In the genomic region with DNA sequence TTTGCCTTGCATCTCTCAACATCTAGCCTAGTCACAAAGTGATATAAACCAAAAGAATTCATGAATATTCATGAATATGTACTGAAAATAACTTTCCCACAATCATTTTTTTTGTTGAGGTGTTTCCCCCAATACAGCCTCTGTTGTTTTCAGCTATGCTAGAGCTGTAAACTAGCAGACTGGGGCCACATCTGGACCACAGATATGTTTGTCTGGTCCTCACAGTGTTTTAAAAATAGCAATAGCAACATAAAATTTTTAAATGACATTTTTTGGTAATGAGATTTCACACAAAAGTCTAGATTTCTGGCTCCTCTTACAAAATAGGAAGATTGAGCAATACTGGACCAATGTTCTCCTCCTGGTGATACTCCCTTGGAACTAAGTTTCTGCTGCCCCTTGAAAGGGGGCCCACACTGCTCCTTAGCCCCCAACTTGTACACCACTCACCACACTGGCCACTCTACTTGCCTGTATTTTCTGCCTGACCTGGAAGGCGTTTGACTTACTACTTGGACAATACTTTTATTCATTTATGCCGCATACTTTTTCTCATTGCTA, we compare ENCODE assay signal across 16 cellular contexts.
"Had no signal": no experiment of that assay in that cellular context is flagged by ENCODE, and none has a peak within 500 bp of the region (broad histone marks: within the 10 kb centered on the region; RNA-seq: fewer than 3 reads in every experiment).

No MANE protein-coding gene starts in this region.

- H3K27me3 Mint-ChIP-seq: central memory CD8-positive, alpha-beta T cell had no signal

- H3K4me3 Mint-ChIP-seq: activated naive CD4-positive, alpha-beta T cell treated with anti-CD3 and anti-CD28 coated beads, Interleukin-2, amount 50 U/mL, for 24 hours; activated T-cell treated with anti-CD3 and anti-CD28 coated beads, Interleukin-2, amount 50 U/mL, for 4 hours; brain; central memory CD8-positive, alpha-beta T cell; naive thymus-derived CD8-positive, alpha-beta T cell; stimulated activated memory B cell treated with anti-CD40 and anti-IgM and Interleukin-4, amounts not matched to agents 10 μg/mL and 1 μg/mL and 100 μg/mL, for 72 hours had no signal

- H3K4me1 ChIP-seq: pancreas had no signal

- H3K27ac ChIP-seq: epithelial cell of prostate, pancreas, tibial nerve had no signal

- H3K36me3 ChIP-seq: pancreas, tibial nerve had no signal

- H3K9me3 ChIP-seq: pancreas, tibial nerve had no signal

- H3K27me3 ChIP-seq: pancreas, tibial nerve had no signal

- H3K4me3 ChIP-seq: coronary artery, pancreas, tibial nerve had no signal

- H3K27ac Mint-ChIP-seq: activated naive CD4-positive, alpha-beta T cell treated with anti-CD3 and anti-CD28 coated beads, Interleukin-2, amount 50 U/mL, for 24 hours; brain; stimulated activated memory B cell treated with anti-CD40 and anti-IgM and Interleukin-4, amounts not matched to agents 10 μg/mL and 1 μg/mL and 100 μg/mL, for 72 hours had no signal

- H3K9me3 Mint-ChIP-seq: activated naive CD4-positive, alpha-beta T cell treated with anti-CD3 and anti-CD28 coated beads, Interleukin-2, amount 50 U/mL, for 24 hours; stimulated activated memory B cell treated with anti-CD40 and anti-IgM and Interleukin-4, amounts not matched to agents 10 μg/mL and 1 μg/mL and 100 μg/mL, for 72 hours had no signal

- H3K4me1 Mint-ChIP-seq: activated naive CD4-positive, alpha-beta T cell treated with anti-CD3 and anti-CD28 coated beads, Interleukin-2, amount 50 U/mL, for 24 hours; central memory CD8-positive, alpha-beta T cell; naive thymus-derived CD8-positive, alpha-beta T cell; stimulated activated memory B cell treated with anti-CD40 and anti-IgM and Interleukin-4, amounts not matched to agents 10 μg/mL and 1 μg/mL and 100 μg/mL, for 72 hours had no signal

- H3K36me3 Mint-ChIP-seq: activated naive CD4-positive, alpha-beta T cell treated with anti-CD3 and anti-CD28 coated beads, Interleukin-2, amount 50 U/mL, for 24 hours; brain; naive thymus-derived CD8-positive, alpha-beta T cell; stimulated activated memory B cell treated with anti-CD40 and anti-IgM and Interleukin-4, amounts not matched to agents 10 μg/mL and 1 μg/mL and 100 μg/mL, for 72 hours had no signal

- DNase-seq: activated CD4-positive, alpha-beta T cell treated with anti-CD3 and anti-CD28 coated beads for 1 hour; activated CD4-positive, alpha-beta T cell treated with anti-CD3 and anti-CD28 coated beads, Interleukin-2, amount 50 U/mL, for 48 hours; activated effector memory CD4-positive, alpha-beta T cell treated with Interleukin-2 at 50 U/mL for 16 hours; activated T-cell treated with anti-CD3 and anti-CD28 coated beads, Interleukin-2, amount 50 U/mL, for 4 hours; mesenchymal stem cell; naive thymus-derived CD8-positive, alpha-beta T cell; pancreas; T-helper 1 cell; T1000 had no signal
